In genomic region chr17:42322382-42323267, GRCh38 we compare ENCODE assay signal across 8 cellular contexts. TPM values are rescaled to one million over a fixed set of nuclear protein-coding genes. Genes with fewer than 3 reads are reported as not detected.
DNase-seq lines count a peak whose midpoint lies in the region; ATAC-seq and TF ChIP-seq lines count a peak whose summit lies in the region.

No MANE protein-coding gene starts in this region.

- H3K27ac Mint-ChIP-seq in activated CD4-positive, alpha-beta T cell treated with anti-CD3 and anti-CD28 coated beads, Interleukin-2, amount 10 ng/mL, durations not matched to agents 7 days and 5 days = peak overlapping the region; percentile 76

- 45% methylated on average over 10 of the region's 10 CpGs for WGBS in liver

- peaks cover 60% of the 10 kb centered on the region for H3K36me3 Mint-ChIP-seq in activated CD4-positive, alpha-beta T cell treated with anti-CD3 and anti-CD28 coated beads, Interleukin-2, amount 10 ng/mL, durations not matched to agents 7 days and 5 days (ENCODE audit: low read depth)

- H3K9me3 Mint-ChIP-seq in activated CD4-positive, alpha-beta T cell treated with anti-CD3 and anti-CD28 coated beads, Interleukin-2, amount 10 ng/mL, durations not matched to agents 7 days and 5 days = no peaks in the 10 kb centered on the region

- H3K27me3 Mint-ChIP-seq in activated CD4-positive, alpha-beta T cell treated with anti-CD3 and anti-CD28 coated beads, Interleukin-2, amount 10 ng/mL, durations not matched to agents 7 days and 5 days = no peaks in the 10 kb centered on the region

- peaks cover 16 to 90% (median 65%) of the 10 kb centered on the region in 4 donors for H3K36me3 ChIP-seq in liver (ENCODE audit: control insufficient read depth in 4 of 4, insufficient read depth in 3 of 4, low read depth in 1 of 4, low read length in 3 of 4)

- peak; percentile 93 for DNase-seq in HPDE6-E6E7 (ENCODE audit: extremely low spot score)
- peak; percentile 85 for DNase-seq in NCI-H748 (lab: John Stamatoyannopoulos, UW; ENCODE audit: unreplicated experiment)
- DNase-seq in activated CD4-positive, alpha-beta T cell treated with anti-CD3 and anti-CD28 coated beads, Interleukin-2, amount 10 ng/mL, durations not matched to agents 7 days and 5 days = peak; percentile 98
- peak; percentile 96 for DNase-seq in choroid plexus epithelial cell (ENCODE audit: low read depth)
- DNase-seq in stimulated activated CD4-positive, alpha-beta T cell treated with anti-CD3 and anti-CD28 coated beads, Interleukin-4, amount 100 ng/mL, for 48 hours (ENCODE audit: low read depth in 2 of 2) = peak; percentile 90 to 95

- CTCF ChIA-PET in activated CD4-positive, alpha-beta T cell treated with anti-CD3 and anti-CD28 coated beads, Interleukin-2, amount 10 ng/mL, durations not matched to agents 7 days and 5 days (lab: Charles Lee) = interaction anchor here (0.6 to 22.5 kb wide), 18 partner anchors 9 to 214 kb away, joined by 3 to 357 read pairs (median 3); no protein-coding TSS in a partner anchor

- no peaks in the 10 kb centered on the region for H3K9me3 ChIP-seq in liver (ENCODE audit: control insufficient read depth in 4 of 4, low read length in 3 of 4)

- TF ChIP-seq CTCF in GM12874 (IDR thresholded peaks at IDR 0.05; ENCODE audit: insufficient read depth, low read depth, low read length) = peak; percentile 99
- TF ChIP-seq CTCF in choroid plexus epithelial cell (conservative IDR thresholded peaks at IDR 0.05; ENCODE audit: low read depth, low read length) = peak; percentile 100
- peak; percentile 99 for TF ChIP-seq CTCF in liver (IDR thresholded peaks at IDR 0.05; ENCODE audit: low read depth, low read length, missing input control)

- no peak overlapping the region for H3K27ac ChIP-seq in liver (ENCODE audit: low read depth in 1 of 2, low read length in 2 of 2)

- peaks cover 50% of the 10 kb centered on the region for H3K4me1 Mint-ChIP-seq in activated CD4-positive, alpha-beta T cell treated with anti-CD3 and anti-CD28 coated beads, Interleukin-2, amount 10 ng/mL, durations not matched to agents 7 days and 5 days

- no peaks in the 10 kb centered on the region for H3K27me3 ChIP-seq in liver (ENCODE audit: control insufficient read depth in 4 of 4, insufficient read depth in 4 of 4, low read length in 3 of 4)

- no peak for ATAC-seq in GM19328 (IDR thresholded peaks at IDR 0.05; ENCODE audit: unreplicated experiment)

- H3K4me1 ChIP-seq in liver (ENCODE audit: control insufficient read depth in 4 of 4, insufficient read depth in 4 of 4, low read length in 3 of 4) = peaks cover 0 to 4% (median under 1%) of the 10 kb centered on the region in 4 donors

- H3K4me3 Mint-ChIP-seq in activated CD4-positive, alpha-beta T cell treated with anti-CD3 and anti-CD28 coated beads, Interleukin-2, amount 10 ng/mL, durations not matched to agents 7 days and 5 days = no peak overlapping the region

- TF ChIP-seq RAD21 in liver (IDR thresholded peaks at IDR 0.05) = peak; percentile 99

- no peak overlapping the region for H3K9ac ChIP-seq in liver (ENCODE audit: low read depth in 1 of 2, low read length in 2 of 2)

- POLR2A ChIA-PET in activated CD4-positive, alpha-beta T cell treated with anti-CD3 and anti-CD28 coated beads, Interleukin-2, amount 10 ng/mL, durations not matched to agents 7 days and 5 days (lab: Charles Lee) = interaction anchor here (0.6 kb wide), 1 partner anchor 93 kb away, joined by 3 read pairs; no protein-coding TSS in a partner anchor

- H3K4me3 ChIP-seq in choroid plexus epithelial cell (ENCODE audit: low read depth, low read length) (no peak overlapping the region), liver (ENCODE audit: low read depth in 1 of 3, low read length in 3 of 3) (no peak overlapping the region)

TF ChIP-seq in liver, 16 proteins besides CTCF, POLR2A, EP300 and RAD21:
- TF ChIP-seq RXRA (IDR thresholded peaks at IDR 0.05) (peak in 1 of 2 donors; percentile 21), ATF3 (IDR thresholded peaks at IDR 0.05) (no peak)

RNA-seq across cellular contexts. Expression of gene STAT5A, which starts 34.3 kb away (rescaled TPM):
- 100 to 1,000 TPM in 1 of 2 experiments, 10 to 100 TPM in 1; 99.5 to 108 TPM for total RNA-seq in activated CD4-positive, alpha-beta T cell treated with anti-CD3 and anti-CD28 coated beads, Interleukin-2, amount 10 ng/mL, durations not matched to agents 7 days and 5 days
- 10 to 100 TPM; 13.7 to 37.7 TPM for total RNA-seq in liver
- 1 to 10 TPM; 1.7 to 4.0 TPM for polyA plus RNA-seq in liver

RNA-seq across cellular contexts. Expression of gene STAT5B, which starts 46.4 kb away (rescaled TPM):
- total RNA-seq in activated CD4-positive, alpha-beta T cell treated with anti-CD3 and anti-CD28 coated beads, Interleukin-2, amount 10 ng/mL, durations not matched to agents 7 days and 5 days = 100 to 1,000 TPM; 150 to 164 TPM
- total RNA-seq in liver = 10 to 100 TPM; 31.0 to 33.9 TPM
- polyA plus RNA-seq in liver = 10 to 100 TPM in 1 of 2 donors, 1 to 10 TPM in 1; 6.7 to 12.1 TPM

Comparison
In these comparisons a context has a peak if more than half of its experiments do, and no peak if none do; other contexts are left out.
1. RNA of gene STAT5B, which starts 46.4 kb away (total RNA-seq): 150 to 164 TPM in activated CD4-positive, alpha-beta T cell treated with anti-CD3 and anti-CD28 coated beads, Interleukin-2, amount 10 ng/mL, durations not matched to agents 7 days and 5 days; 31.0 to 33.9 TPM in liver; every median in the first group is over 4 times any median in the second.
2. Peak in every context shown above with its lines, with median percentiles within 50 percentile points of each other: CTCF ChIP-seq and DNase-seq.